In the genomic region with DNA sequence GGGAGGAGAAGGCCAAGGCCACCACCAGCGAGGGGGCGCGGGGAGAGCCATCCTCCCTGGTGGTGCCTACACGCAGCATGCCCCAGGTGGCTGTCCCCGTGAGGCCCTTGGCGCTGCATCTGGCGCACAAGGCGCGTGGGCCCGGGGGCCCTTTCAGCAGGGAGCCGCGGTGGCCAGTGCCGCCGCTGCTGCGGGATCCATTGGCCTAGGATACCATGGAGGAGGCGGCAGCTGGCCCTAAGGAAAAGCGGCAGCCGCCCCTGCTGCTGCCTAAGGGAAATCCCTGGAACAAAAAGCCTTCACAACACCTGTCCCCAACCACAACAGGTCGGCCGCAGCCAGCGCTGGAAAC, we compare ENCODE assay signal across 25 cellular contexts.
"Had no signal": no experiment of that assay in that cellular context is flagged by ENCODE, and none has a peak within 500 bp of the region (broad histone marks: within the 10 kb centered on the region; RNA-seq: fewer than 3 reads in every experiment).

No MANE protein-coding gene starts in this region.

- H3K27me3 ChIP-seq: Peyer's patch had no signal

- DNase-seq: activated CD4-positive, alpha-beta T cell treated with anti-CD3 and anti-CD28 coated beads for 36 hours; activated CD4-positive, alpha-beta T cell treated with anti-CD3 and anti-CD28 coated beads, Interleukin-2, amount 10 ng/mL, durations not matched to agents 7 days and 5 days; activated CD4-positive, alpha-beta T cell treated with anti-CD3 and anti-CD28 coated beads, Interleukin-2, amount 50 U/mL, for 48 hours; activated CD8-positive, alpha-beta T cell treated with anti-CD3 and anti-CD28 coated beads, Interleukin-2, amount 10 ng/mL, durations not matched to agents 7 days and 5 days; activated naive CD4-positive, alpha-beta T cell treated with anti-CD3 and anti-CD28 coated beads, Interleukin-2, amount 10 ng/mL, durations not matched to agents 7 days and 5 days; activated naive CD8-positive, alpha-beta T cell treated with anti-CD3 and anti-CD28 coated beads, Interleukin-2, amount 50 U/mL, for 24 hours; activated T-cell treated with anti-CD3 and anti-CD28 coated beads, Interleukin-2, amount 50 U/mL, for 24 hours; central memory CD4-positive, alpha-beta T cell; Karpas-422; KBM-7; NCI-H1105; NCI-H1417 treated with DMSO at 0.1 percent for 48 hours; NCI-H1694 treated with DMSO at 0.1 percent for 48 hours; NCI-H2029; NCI-H510A; NCI-H526; NCI-H748 treated with DMSO at 0.1 percent for 48 hours; NK-92 treated with Interleukin-12 subunit alpha and Interleukin-12 subunit beta, amount 100 ng/mL, for 24 hours; PC-3; RPMI8226; T1000 had no signal

- H3K4me1 ChIP-seq: Peyer's patch had no signal

- H3K36me3 ChIP-seq: Peyer's patch had no signal

- ATAC-seq: activated CD4-positive, alpha-beta T cell treated with anti-CD3 and anti-CD28 coated beads for 36 hours; activated CD4-positive, CD25-positive, alpha-beta regulatory T cell treated with anti-CD3 and anti-CD28 coated beads, Interleukin-2, amount 50 U/mL, for 24 hours; activated CD8-positive, alpha-beta T cell treated with anti-CD3 and anti-CD28 coated beads, Interleukin-2, amount 10 ng/mL, durations not matched to agents 7 days and 5 days; activated naive CD8-positive, alpha-beta T cell treated with anti-CD3 and anti-CD28 coated beads, Interleukin-2, amount 50 U/mL, for 24 hours; PC-3; WTC11 had no signal

- FAIRE-seq: bronchial epithelial cell had no signal

- H3K27ac ChIP-seq: Peyer's patch had no signal

- H3K4me3 ChIP-seq: Peyer's patch had no signal
